In the genomic region with DNA sequence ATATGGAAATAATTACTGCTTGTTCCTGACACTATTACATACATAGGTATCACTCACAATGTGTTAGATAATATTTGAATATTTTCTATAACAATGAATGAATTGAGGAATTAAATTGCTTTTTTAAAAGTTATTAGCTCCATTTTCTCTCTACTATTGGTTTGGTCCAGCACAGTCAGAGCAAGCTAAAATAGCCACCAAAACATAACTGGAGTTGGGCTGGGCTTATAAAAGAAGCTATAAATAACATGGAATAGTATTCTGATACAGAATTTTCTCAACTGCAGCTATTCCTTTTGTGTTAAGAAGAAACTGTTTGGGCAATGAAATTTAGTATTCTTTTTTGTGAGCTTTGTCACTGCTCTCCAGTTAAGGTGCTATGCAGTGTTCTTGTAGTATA, we compare ENCODE assay signal across 32 cellular contexts.
"Had no signal": no experiment of that assay in that cellular context is flagged by ENCODE, and none has a peak within 500 bp of the region (broad histone marks: within the 10 kb centered on the region; RNA-seq: fewer than 3 reads in every experiment).

No MANE protein-coding gene starts in this region.

- ATAC-seq: activated CD4-positive, alpha-beta T cell treated with anti-CD3 and anti-CD28 coated beads for 36 hours; activated CD4-positive, CD25-positive, alpha-beta regulatory T cell treated with anti-CD3 and anti-CD28 coated beads, Interleukin-2, amount 50 U/mL, for 24 hours; activated CD8-positive, alpha-beta T cell treated with anti-CD3 and anti-CD28 coated beads for 36 hours; activated naive CD4-positive, alpha-beta T cell treated with anti-CD3 and anti-CD28 coated beads, Interleukin-2, amount 50 U/mL, for 72 hours; activated T-cell treated with anti-CD3 and anti-CD28 coated beads, Interleukin-2, amount 50 U/mL, for 4 hours; activated T-cell treated with anti-CD3 and anti-CD28 coated beads, Interleukin-2, amount 50 U/mL, for 72 hours; activated T-helper 17 cell treated with anti-CD3 and anti-CD28 coated beads, Interleukin-2, amount 50 U/mL, for 72 hours had no signal

- DNase-seq: activated CD4-positive, alpha-beta memory T cell treated with anti-CD3 and anti-CD28 coated beads for 36 hours; activated CD4-positive, alpha-beta T cell treated with anti-CD3 and anti-CD28 coated beads for 1 hour; activated CD4-positive, alpha-beta T cell treated with anti-CD3 and anti-CD28 coated beads for 36 hours; activated CD4-positive, alpha-beta T cell treated with anti-CD3 and anti-CD28 coated beads for 48 hours; activated CD4-positive, alpha-beta T cell treated with anti-CD3 and anti-CD28 coated beads, Interleukin-2, amount 50 U/mL, for 1 hour; activated CD4-positive, alpha-beta T cell treated with anti-CD3 and anti-CD28 coated beads, Interleukin-2, amount 50 U/mL, for 4 hours; activated CD4-positive, CD25-positive, alpha-beta regulatory T cell; activated CD8-positive, alpha-beta memory T cell treated with anti-CD3 and anti-CD28 coated beads, Interleukin-2, amount 50 U/mL, for 4 hours; activated CD8-positive, alpha-beta T cell treated with anti-CD3 and anti-CD28 coated beads for 36 hours; activated effector memory CD4-positive, alpha-beta T cell treated with anti-CD3 and anti-CD28 coated beads, Interleukin-2, amount 50 U/mL, for 16 hours; activated gamma-delta T cell treated with Interleukin-2 at 50 U/mL for 16 hours; activated naive CD4-positive, alpha-beta T cell; activated naive CD4-positive, alpha-beta T cell treated with anti-CD3 and anti-CD28 coated beads for 36 hours; activated naive CD4-positive, alpha-beta T cell treated with anti-CD3 and anti-CD28 coated beads, Interleukin-2, amount 50 U/mL, for 16 hours; activated naive CD8-positive, alpha-beta T cell treated with anti-CD3 and anti-CD28 coated beads for 36 hours; activated T-cell treated with anti-CD3 and anti-CD28 coated beads for 4 hours; activated T-cell treated with anti-CD3 and anti-CD28 coated beads, Interleukin-2, amount 50 U/mL, for 1 hour; activated T-cell treated with anti-CD3 and anti-CD28 coated beads, Interleukin-2, amount 50 U/mL, for 4 hours; activated T-cell treated with anti-CD3 and anti-CD28 coated beads, Interleukin-2, amount 50 U/mL, for 72 hours; adrenal gland; amniotic stem cell; aorta; central memory CD4-positive, alpha-beta T cell; SW 1271; T-helper 1 cell; T-helper 2 cell; T-helper 9 cell had no signal

- H3K36me3 ChIP-seq: adrenal gland, cardiac muscle cell had no signal

- H3K27ac ChIP-seq: adrenal gland, cardiac muscle cell, VCaP had no signal

- H3K4me1 ChIP-seq: adrenal gland had no signal

- H3K4me3 ChIP-seq: adrenal gland, cardiac muscle cell had no signal

- H3K9me3 ChIP-seq: adrenal gland had no signal

- H3K27me3 ChIP-seq: adrenal gland, cardiac muscle cell had no signal
